29 cellular contexts compared by ENCODE assay signal in genomic region chr18:80145191-80145799, GRCh38. TPM values are rescaled to one million over a fixed set of nuclear protein-coding genes. Genes with fewer than 3 reads are reported as not detected.
DNase-seq lines count a peak whose midpoint lies in the region; ATAC-seq, FAIRE-seq and TF ChIP-seq lines count a peak whose summit lies in the region.
"Had no signal": no experiment of that assay in that cellular context is flagged by ENCODE, and none has a peak within 500 bp of the region (broad histone marks: within the 10 kb centered on the region; RNA-seq: fewer than 3 reads in every experiment).

No MANE protein-coding gene starts in this region.

- TF ChIP-seq POLR2A in endothelial cell of umbilical vein (IDR thresholded peaks at IDR 0.05; ENCODE audit: low read depth, low read length) (no peak), GM12891 (IDR thresholded peaks at IDR 0.05; ENCODE audit: low read depth, low read length) (no peak)

- no peaks in the 10 kb centered on the region for H3K79me2 ChIP-seq in endothelial cell of umbilical vein (ENCODE audit: control insufficient read depth, insufficient read depth, low read length)

- dilution Hi-C loops in endothelial cell of umbilical vein (cut with MboI; ENCODE audit: extremely low pct_ligation_motif_present, low sequenced_read_pairs), result no loop called here

- no peak overlapping the region for H3K27ac Mint-ChIP-seq in activated CD8-positive, alpha-beta memory T cell treated with anti-CD3 and anti-CD28 coated beads, Interleukin-2, amount 10 ng/mL, durations not matched to agents 7 days and 5 days
- H3K27ac Mint-ChIP-seq: activated CD4-positive, alpha-beta memory T cell treated with anti-CD3 and anti-CD28 coated beads for 36 hours; activated naive CD4-positive, alpha-beta T cell treated with anti-CD3 and anti-CD28 coated beads, Interleukin-2, amount 50 U/mL, for 72 hours; activated T-helper 2 cell treated with anti-CD3 and anti-CD28 coated beads, Interferon-gamma antibody, Interleukin-2, Interleukin-4, amounts not matched to agents 10 μg/mL and 5 μg/mL and 100 μg/mL, durations not matched to agents 14 hours and 24 hours and 36 hours; CD4-positive, alpha-beta memory T cell; dendritic cell treated with granulocyte-macrophage colony-stimulating factor and Interleukin-4, amounts not matched to agents 40 ng/mL and 50 ng/mL, for 4 days; natural killer cell treated with Interleukin-12 subunit alpha and Interleukin-12 subunit beta and Interleukin-15 and Interleukin-18, amount 100 ng/mL, for 72 hours; stimulated activated naive CD8-positive, alpha-beta T cell treated with anti-CD3 and anti-CD28 coated beads, Interleukin-15, Interleukin-2, amounts not matched to agents 100 ng/mL and 50 ng/mL, for 24 hours had no signal

- H3K9me1 ChIP-seq in endothelial cell of umbilical vein (replicated peaks; ENCODE audit: control insufficient read depth, extremely low read depth, insufficient read depth, low read length), result no peaks in the 10 kb centered on the region

- H3K27me3 Mint-ChIP-seq in activated CD8-positive, alpha-beta memory T cell treated with anti-CD3 and anti-CD28 coated beads, Interleukin-2, amount 10 ng/mL, durations not matched to agents 7 days and 5 days, result peaks cover 8% of the 10 kb centered on the region
- H3K27me3 Mint-ChIP-seq: natural killer cell treated with Interleukin-12 subunit alpha and Interleukin-12 subunit beta and Interleukin-15 and Interleukin-18, amount 100 ng/mL, for 72 hours had no signal

- peaks cover 6% of the 10 kb centered on the region for H3K36me3 Mint-ChIP-seq in activated CD8-positive, alpha-beta memory T cell treated with anti-CD3 and anti-CD28 coated beads, Interleukin-2, amount 10 ng/mL, durations not matched to agents 7 days and 5 days
- H3K36me3 Mint-ChIP-seq: natural killer cell treated with Interleukin-12 subunit alpha and Interleukin-12 subunit beta and Interleukin-15 and Interleukin-18, amount 100 ng/mL, for 72 hours had no signal

- peaks cover 0 to 2% of the 10 kb centered on the region in 2 experiments for H3K36me3 ChIP-seq in endothelial cell of umbilical vein (ENCODE audit: control insufficient read depth in 2 of 2, extremely low read depth in 1 of 2, insufficient read depth in 2 of 2, low read length in 2 of 2)
- no peaks in the 10 kb centered on the region for H3K36me3 ChIP-seq in mucosa of descending colon (ENCODE audit: low read depth)
- H3K36me3 ChIP-seq: thoracic aorta, vagina had no signal

- no peaks in the 10 kb centered on the region for H3K27me3 ChIP-seq in endothelial cell of umbilical vein (ENCODE audit: control insufficient read depth in 2 of 2, insufficient read depth in 2 of 2, low read length in 2 of 2)
- H3K27me3 ChIP-seq: MG63, vagina had no signal

- H3K9me3 ChIP-seq in endothelial cell of umbilical vein (replicated peaks; ENCODE audit: control insufficient read depth, insufficient read depth, low read length) (no peaks in the 10 kb centered on the region), mucosa of descending colon (no peaks in the 10 kb centered on the region)
- H3K9me3 ChIP-seq: lower lobe of right lung, MG63, thoracic aorta, vagina had no signal

- FAIRE-seq in endothelial cell of umbilical vein (lab: Jason Lieb, UNC), result no peak
- FAIRE-seq in GM12891 (lab: Jason Lieb, UNC), result no peak
- FAIRE-seq: A204.1, H1 had no signal

- CTCF ChIA-PET in endothelial cell of umbilical vein (lab: Charles Lee), result interaction anchor here (5.5 kb wide), 1 partner anchor 13 kb away, joined by 53 read pairs; no protein-coding TSS in a partner anchor
- CTCF ChIA-PET in activated CD8-positive, alpha-beta memory T cell treated with anti-CD3 and anti-CD28 coated beads, Interleukin-2, amount 10 ng/mL, durations not matched to agents 7 days and 5 days (lab: Charles Lee), result interaction anchor here (2.1 to 9.4 kb wide), 2 partner anchors 10 to 12 kb away, joined by 4 to 65 read pairs; no protein-coding TSS in a partner anchor

- DNase-seq in NCI-H1417 (lab: John Stamatoyannopoulos, UW) (peak; percentile 7 to 51 (median 22)), NCI-H1417 treated with DMSO at 0.1 percent for 48 hours (lab: John Stamatoyannopoulos, UW) (no peak), NCI-H748 treated with DMSO at 0.1 percent for 48 hours (lab: John Stamatoyannopoulos, UW) (peak; percentile 42), endothelial cell of umbilical vein (ENCODE audit: low read depth, low spot score) (peak; percentile 9), mucosa of descending colon (peak in 1 of 3 donors; percentile 45), AG08395 (ENCODE audit: low spot score) (no peak), GM12891 (ENCODE audit: insufficient read length, low spot score) (no peak)
- DNase-seq in activated CD8-positive, alpha-beta memory T cell treated with anti-CD3 and anti-CD28 coated beads, Interleukin-2, amount 10 ng/mL, durations not matched to agents 7 days and 5 days, result no peak
- DNase-seq: activated CD4-positive, alpha-beta memory T cell treated with anti-CD3 and anti-CD28 coated beads for 36 hours; aorta; caudate nucleus; CD4-positive, alpha-beta memory T cell; KBM-7; kidney glomerular epithelial cell; lower lobe of right lung; MG63; NCI-H1694 treated with DMSO at 0.1 percent for 48 hours; NCI-H526 treated with DMSO at 0.1 percent for 48 hours; T-helper 1 cell had no signal

- H3K4me1 Mint-ChIP-seq in activated CD8-positive, alpha-beta memory T cell treated with anti-CD3 and anti-CD28 coated beads, Interleukin-2, amount 10 ng/mL, durations not matched to agents 7 days and 5 days, result peaks cover 18% of the 10 kb centered on the region

- no peaks in the 10 kb centered on the region for H3K9me3 Mint-ChIP-seq in activated CD8-positive, alpha-beta memory T cell treated with anti-CD3 and anti-CD28 coated beads, Interleukin-2, amount 10 ng/mL, durations not matched to agents 7 days and 5 days (ENCODE audit: low read depth)
- H3K9me3 Mint-ChIP-seq: activated CD4-positive, alpha-beta memory T cell treated with anti-CD3 and anti-CD28 coated beads for 36 hours; activated naive CD4-positive, alpha-beta T cell treated with anti-CD3 and anti-CD28 coated beads, Interleukin-2, amount 50 U/mL, for 72 hours; activated T-helper 2 cell treated with anti-CD3 and anti-CD28 coated beads, Interferon-gamma antibody, Interleukin-2, Interleukin-4, amounts not matched to agents 10 μg/mL and 5 μg/mL and 100 μg/mL, durations not matched to agents 14 hours and 24 hours and 36 hours; CD4-positive, alpha-beta memory T cell; dendritic cell treated with granulocyte-macrophage colony-stimulating factor and Interleukin-4, amounts not matched to agents 40 ng/mL and 50 ng/mL, for 4 days; natural killer cell treated with Interleukin-12 subunit alpha and Interleukin-12 subunit beta and Interleukin-15 and Interleukin-18, amount 100 ng/mL, for 72 hours; stimulated activated naive CD8-positive, alpha-beta T cell treated with anti-CD3 and anti-CD28 coated beads, Interleukin-15, Interleukin-2, amounts not matched to agents 100 ng/mL and 50 ng/mL, for 24 hours had no signal

- no peak overlapping the region for H3K4me2 ChIP-seq in endothelial cell of umbilical vein (ENCODE audit: insufficient read depth, low read length)

- H3K4me3 Mint-ChIP-seq in activated CD8-positive, alpha-beta memory T cell treated with anti-CD3 and anti-CD28 coated beads, Interleukin-2, amount 10 ng/mL, durations not matched to agents 7 days and 5 days, result no peak overlapping the region
- H3K4me3 Mint-ChIP-seq: activated CD4-positive, alpha-beta memory T cell treated with anti-CD3 and anti-CD28 coated beads for 36 hours; dendritic cell treated with granulocyte-macrophage colony-stimulating factor and Interleukin-4, amounts not matched to agents 40 ng/mL and 50 ng/mL, for 4 days; natural killer cell treated with Interleukin-12 subunit alpha and Interleukin-12 subunit beta and Interleukin-15 and Interleukin-18, amount 100 ng/mL, for 72 hours; stimulated activated naive CD8-positive, alpha-beta T cell treated with anti-CD3 and anti-CD28 coated beads, Interleukin-15, Interleukin-2, amounts not matched to agents 100 ng/mL and 50 ng/mL, for 24 hours had no signal

- BruUV-seq in endothelial cell of umbilical vein (replicated peaks; lab: Mats Ljungman, UMichigan), result no TSS peak

- peak; percentile 65 for ATAC-seq in mucosa of descending colon
- no peak for ATAC-seq in activated CD8-positive, alpha-beta memory T cell treated with anti-CD3 and anti-CD28 coated beads, Interleukin-2, amount 10 ng/mL, durations not matched to agents 7 days and 5 days
- ATAC-seq: activated naive CD4-positive, alpha-beta T cell treated with anti-CD3 and anti-CD28 coated beads, Interleukin-2, amount 50 U/mL, for 72 hours; lower lobe of right lung; natural killer cell treated with Interleukin-12 subunit alpha and Interleukin-12 subunit beta and Interleukin-15 and Interleukin-18, amount 100 ng/mL, for 72 hours had no signal

- no peak for TF ChIP-seq CTCF in endothelial cell of umbilical vein (IDR thresholded peaks at IDR 0.05; ENCODE audit: extremely low read depth in 1 of 2, insufficient read depth in 1 of 2, low read depth in 1 of 2, low read length in 2 of 2)
- no peak for TF ChIP-seq CTCF in mucosa of descending colon (IDR thresholded peaks at IDR 0.05)

- POLR2A ChIA-PET in endothelial cell of umbilical vein (lab: Charles Lee), result no interaction called here

- no peak overlapping the region for H2AFZ ChIP-seq in endothelial cell of umbilical vein (ENCODE audit: low read depth, low read length)

- intact Hi-C loops in endothelial cell of umbilical vein (cut with micrococcal nuclease) (loop anchor here (5.0 kb wide), 1 partner anchor 33 kb away; no protein-coding TSS in a partner anchor), mucosa of descending colon (cut with DNase I, micrococcal nuclease) (loop anchor here in 1 of 2 donors (5.0 kb wide), 1 partner anchor 158 kb away; the partner anchor contains the start of gene TXNL4A)

- H4K20me1 ChIP-seq in endothelial cell of umbilical vein (replicated peaks; ENCODE audit: control insufficient read depth, extremely low read depth, insufficient read depth, low read length), result no peaks in the 10 kb centered on the region

- no peak overlapping the region for H3K9ac ChIP-seq in endothelial cell of umbilical vein (replicated peaks; ENCODE audit: extremely low read depth, insufficient read depth, low read length)

- H3K4me1 ChIP-seq in endothelial cell of umbilical vein (ENCODE audit: control insufficient read depth, extremely low read depth, insufficient read depth, low read length) (peaks cover 8% of the 10 kb centered on the region), mucosa of descending colon (ENCODE audit: low read depth) (peaks cover 4% of the 10 kb centered on the region)

- no peak overlapping the region for H3K4me3 ChIP-seq in endothelial cell of umbilical vein (replicated peaks in 1 of 3; ENCODE audit: insufficient read depth in 1 of 3, low read depth in 1 of 3, low read length in 3 of 3)
- no peak overlapping the region for H3K4me3 ChIP-seq in mucosa of descending colon
- H3K4me3 ChIP-seq: lower lobe of right lung, MG63, thoracic aorta, vagina had no signal

- H3K27ac ChIP-seq in endothelial cell of umbilical vein (ENCODE audit: insufficient read depth, low read depth, low read length), result no peak overlapping the region
- H3K27ac ChIP-seq: lower lobe of right lung, RWPE1, thoracic aorta, vagina had no signal

RNA-seq across cellular contexts. Expression of gene ADNP2, which starts 36.2 kb away (rescaled TPM):
- total RNA-seq in endothelial cell of umbilical vein (19.8 and 20.6 TPM in 2 replicates), mucosa of descending colon (10 to 100 TPM; 16.7 to 18.3 (median 17.7) TPM)
- polyA plus RNA-seq in endothelial cell of umbilical vein, result 8.5 and 10.2 TPM in 2 replicates
- polyA plus RNA-seq in endothelial cell of umbilical vein (2011; cell fraction: cytosol; rRNA removed), result 8.0 TPM in 2 replicates
- 13.5 and 15.8 TPM in 2 replicates for polyA plus RNA-seq in endothelial cell of umbilical vein (2011; cell fraction: nucleus; rRNA removed)
- 10.7 and 13.7 TPM in 2 replicates for polyA plus RNA-seq in endothelial cell of umbilical vein (2012)
- 18.1 and 19.3 TPM in 2 replicates for polyA minus RNA-seq in endothelial cell of umbilical vein
- polyA minus RNA-seq in endothelial cell of umbilical vein (2011; cell fraction: cytosol; rRNA and poly(A)+ RNA removed), result 15.2 TPM
- polyA minus RNA-seq in endothelial cell of umbilical vein (2011; cell fraction: nucleus; rRNA and poly(A)+ RNA removed), result 14.4 and 19.8 TPM in 2 replicates
- 10 to 100 TPM; 23.2 to 27.1 TPM for total RNA-seq in activated CD8-positive, alpha-beta memory T cell treated with anti-CD3 and anti-CD28 coated beads, Interleukin-2, amount 10 ng/mL, durations not matched to agents 7 days and 5 days
- 9.4 TPM for polyA plus RNA-seq in GM12891 (2012; ENCODE audit: low read depth, missing spikeins)

Comparison
In these comparisons a context has a peak if more than half of its experiments do, and no peak if none do; other contexts are left out.
1. DNase-seq: peak in NCI-H1417 (3 of 3), NCI-H748 treated with DMSO at 0.1 percent for 48 hours (single experiment) and endothelial cell of umbilical vein (single experiment); none in NCI-H1417 treated with DMSO at 0.1 percent for 48 hours (single experiment), activated CD8-positive, alpha-beta memory T cell treated with anti-CD3 and anti-CD28 coated beads, Interleukin-2, amount 10 ng/mL, durations not matched to agents 7 days and 5 days (single experiment), AG08395 (single experiment) and GM12891 (single experiment).